19 cellular contexts compared by ENCODE assay signal in the genomic region with DNA sequence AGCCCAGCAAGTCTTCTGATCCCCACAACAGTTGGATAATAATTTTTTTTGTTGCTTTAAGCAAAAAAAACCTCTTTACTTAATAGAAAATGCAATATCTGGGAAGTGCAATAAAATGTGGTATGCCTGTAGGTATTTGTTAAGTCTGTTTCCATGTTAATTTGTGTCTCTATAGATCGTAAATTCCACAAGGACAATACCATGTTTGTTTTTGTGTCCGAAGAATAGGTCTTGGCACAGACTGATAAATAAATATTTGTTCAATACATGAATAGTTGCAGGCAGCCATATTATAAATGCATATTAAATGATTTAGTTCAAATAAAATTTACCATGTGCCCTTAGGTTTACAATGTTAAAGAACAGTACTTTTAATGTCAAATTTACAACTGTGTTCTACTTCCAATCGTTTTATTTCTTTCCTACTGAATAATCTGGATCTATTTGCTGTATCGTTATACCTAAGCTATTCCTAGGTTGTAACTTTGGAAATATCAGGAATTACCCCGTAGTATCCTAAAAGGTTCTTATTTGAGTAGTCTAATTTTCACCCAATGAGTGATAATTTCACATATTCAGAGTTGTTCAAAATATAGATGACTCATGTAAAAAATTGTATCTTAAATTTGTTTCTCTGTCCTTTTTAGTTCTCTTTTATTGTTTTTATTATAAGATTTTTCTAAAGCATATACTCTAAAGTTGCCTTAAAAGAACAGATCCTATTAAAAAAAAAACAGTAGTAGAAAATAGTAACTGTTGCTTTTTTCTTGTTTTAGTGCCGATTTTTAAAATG.
DNase-seq lines count a peak whose midpoint lies in the region; ATAC-seq, FAIRE-seq and TF ChIP-seq lines count a peak whose summit lies in the region.
"Had no signal": no experiment of that assay in that cellular context is flagged by ENCODE, and none has a peak within 500 bp of the region (broad histone marks: within the 10 kb centered on the region; RNA-seq: fewer than 3 reads in every experiment).

No MANE protein-coding gene starts in this region.

- no peak overlapping the region for H3K4me2 ChIP-seq in K562 (ENCODE audit: insufficient read depth, low read length)

- BruUV-seq in K562 (replicated peaks; lab: Mats Ljungman, UMichigan), result no TSS peak

- no peaks in the 10 kb centered on the region for H3K27me3 ChIP-seq in K562 (ENCODE audit: control insufficient read depth in 2 of 2, insufficient read depth in 2 of 2, low read length in 2 of 2)
- H3K27me3 ChIP-seq: Peyer's patch, SJCRH30 had no signal

- no peak for TF ChIP-seq RAD21 in K562 (CRISPR knock-in tag; conservative IDR thresholded peaks at IDR 0.05 in 1 of 2, IDR thresholded peaks at IDR 0.05 in 1 of 2)

- in situ Hi-C loops in K562 (cut with MboI), result no loop called here

- POLR2A ChIA-PET in K562 (lab: Yijun Ruan, JAX), result no interaction called here
- POLR2A ChIA-PET in HEK293T (lab: Yijun Ruan, JAX), result no interaction called here

- CTCF ChIA-PET in K562 (lab: Yijun Ruan, JAX; ENCODE audit: low intra/inter-chr PET ratio) (no interaction called here), HEK293T (lab: Yijun Ruan, JAX) (no interaction called here)

- H3K79me2 ChIP-seq in K562 (ENCODE audit: control insufficient read depth, insufficient read depth, low read length), result no peaks in the 10 kb centered on the region

- H3K9ac ChIP-seq in K562 (ENCODE audit: insufficient read depth in 1 of 2, low read depth in 2 of 2, low read length in 2 of 2), result no peak overlapping the region

- no peaks in the 10 kb centered on the region for H3K36me3 ChIP-seq in K562 (ENCODE audit: control insufficient read depth, insufficient read depth, low read length)

- no peaks in the 10 kb centered on the region for H3K9me1 ChIP-seq in K562 (ENCODE audit: control insufficient read depth, insufficient read depth, low read length)

- no peak for TF ChIP-seq EP300 in K562 (IDR thresholded peaks at IDR 0.05; ENCODE audit: low read length)

- WGBS in K562 (ENCODE audit: insufficient coverage, low coverage, missing lambda C conversion rate), result 68% methylated on average over 6 of the region's 6 CpGs

- H3K27ac ChIP-seq in 22Rv1 (peak overlapping the region; percentile 83), K562 (ENCODE audit: extremely low read depth, low read depth, low read length) (no peak overlapping the region)
- H3K27ac ChIP-seq: Peyer's patch, SJCRH30 had no signal

- peaks cover 8% of the 10 kb centered on the region in 2 experiments; a peak in 3 of 5 replicates for H3K4me1 ChIP-seq in K562 (replicated peaks in 1 of 2; ENCODE audit: control insufficient read depth in 2 of 2, insufficient read depth in 2 of 2, low read length in 2 of 2)
- H3K4me1 ChIP-seq: Peyer's patch, SJCRH30 had no signal

- no peak for TF ChIP-seq POLR2A in K562 (conservative IDR thresholded peaks at IDR 0.05)

- DNase-seq in HuH-7.5 (ENCODE audit: low spot score), result peak; percentile 8
- DNase-seq in K562 (ENCODE audit: extremely low read depth in 1 of 4, low spot score in 3 of 4), result no peak
- DNase-seq in activated effector memory CD4-positive, alpha-beta T cell treated with anti-CD3 and anti-CD28 coated beads, Interleukin-2, amount 50 U/mL, for 16 hours, result no peak
- DNase-seq in HEK293T (ENCODE audit: extremely low spot score), result no peak
- DNase-seq: AML-193; CD8-positive, alpha-beta memory T cell; DMS79 treated with DMSO at 0.1 percent for 48 hours; IMR-90; NCI-H1694; NCI-H2107; NCI-H446 treated with DMSO at 0.1 percent for 48 hours; NK-92 treated with Interleukin-12 subunit alpha and Interleukin-12 subunit beta, amount 100 ng/mL, for 24 hours; Peyer's patch; SJCRH30 had no signal

- no peak overlapping the region for H2AFZ ChIP-seq in K562 (ENCODE audit: low read depth, low read length)

- no peak overlapping the region for H3K4me3 ChIP-seq in K562
- H3K4me3 ChIP-seq: GM12878, Peyer's patch, SJCRH30 had no signal

- intact Hi-C loops in K562 (cut with micrococcal nuclease), result no loop called here

- TF ChIP-seq CTCF in 22Rv1 (IDR thresholded peaks at IDR 0.05) (no peak), K562 (IDR thresholded peaks at IDR 0.05 in 2 of 3, conservative IDR thresholded peaks at IDR 0.05 in 1 of 3; ENCODE audit: insufficient read depth in 2 of 3, low read depth in 1 of 3, low read length in 3 of 3) (no peak)

- H3K9me3 ChIP-seq in K562 (replicated peaks; ENCODE audit: control insufficient read depth, insufficient read depth, low read depth, low read length), result no peaks in the 10 kb centered on the region
- H3K9me3 ChIP-seq: SJCRH30 had no signal

- no peaks in the 10 kb centered on the region for H4K20me1 ChIP-seq in K562 (replicated peaks; ENCODE audit: control insufficient read depth, insufficient read depth, low read length)

- ATAC-seq in K562 (no peak), HG02981 (IDR thresholded peaks at IDR 0.05; ENCODE audit: unreplicated experiment) (no peak), HG03139 (IDR thresholded peaks at IDR 0.05; ENCODE audit: unreplicated experiment) (no peak)
- ATAC-seq: GM12878 had no signal

- FAIRE-seq in A204.1 (lab: Jason Lieb, UNC), result peak; percentile 72
- no peak for FAIRE-seq in K562 (lab: Jason Lieb, UNC)

TF ChIP-seq in K562, 482 proteins besides CTCF, POLR2A, EP300 and RAD21 (continues in another document):
- TF ChIP-seq, protein P1, sequence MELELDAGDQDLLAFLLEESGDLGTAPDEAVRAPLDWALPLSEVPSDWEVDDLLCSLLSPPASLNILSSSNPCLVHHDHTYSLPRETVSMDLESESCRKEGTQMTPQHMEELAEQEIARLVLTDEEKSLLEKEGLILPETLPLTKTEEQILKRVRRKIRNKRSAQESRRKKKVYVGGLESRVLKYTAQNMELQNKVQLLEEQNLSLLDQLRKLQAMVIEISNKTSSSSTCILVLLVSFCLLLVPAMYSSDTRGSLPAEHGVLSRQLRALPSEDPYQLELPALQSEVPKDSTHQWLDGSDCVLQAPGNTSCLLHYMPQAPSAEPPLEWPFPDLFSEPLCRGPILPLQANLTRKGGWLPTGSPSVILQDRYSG (tag; conservative IDR thresholded peaks at IDR 0.05; ENCODE audit: low read depth), result no peak
- TF ChIP-seq, protein P2, sequence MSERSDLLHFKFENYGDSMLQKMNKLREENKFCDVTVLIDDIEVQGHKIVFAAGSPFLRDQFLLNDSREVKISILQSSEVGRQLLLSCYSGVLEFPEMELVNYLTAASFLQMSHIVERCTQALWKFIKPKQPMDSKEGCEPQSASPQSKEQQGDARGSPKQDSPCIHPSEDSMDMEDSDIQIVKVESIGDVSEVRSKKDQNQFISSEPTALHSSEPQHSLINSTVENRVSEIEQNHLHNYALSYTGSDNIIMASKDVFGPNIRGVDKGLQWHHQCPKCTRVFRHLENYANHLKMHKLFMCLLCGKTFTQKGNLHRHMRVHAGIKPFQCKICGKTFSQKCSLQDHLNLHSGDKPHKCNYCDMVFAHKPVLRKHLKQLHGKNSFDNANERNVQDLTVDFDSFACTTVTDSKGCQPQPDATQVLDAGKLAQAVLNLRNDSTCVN (CRISPR knock-in tag; IDR thresholded peaks at IDR 0.05), result no peak
- TF ChIP-seq SMAD1 (IDR thresholded peaks at IDR 0.05; ENCODE audit: low read depth, low read length, partially characterized antibody), result no peak
- peak; percentile 50; the same call in 1 of the 2 replicates for TF ChIP-seq MAFG (tag; conservative IDR thresholded peaks at IDR 0.05)
- TF ChIP-seq IFI16 (CRISPR knock-in tag; IDR thresholded peaks at IDR 0.05), result no peak
- TF ChIP-seq ZNF316 (IDR thresholded peaks at IDR 0.05), result peak; percentile 83
- TF ChIP-seq C11orf30 (IDR thresholded peaks at IDR 0.05; ENCODE audit: low read depth), result peak; percentile 66
- TF ChIP-seq ZNF263 (CRISPR knock-in tag; IDR thresholded peaks at IDR 0.05; ENCODE audit: borderline replicate concordance), result no peak
- TF ChIP-seq ZKSCAN8 (CRISPR knock-in tag; IDR thresholded peaks at IDR 0.05), result no peak

TF ChIP-seq in HEK293T, 16 proteins besides CTCF, POLR2A, EP300 and RAD21:
- no peak for TF ChIP-seq SP1 (IDR thresholded peaks at IDR 0.05)
- TF ChIP-seq, protein P3, sequence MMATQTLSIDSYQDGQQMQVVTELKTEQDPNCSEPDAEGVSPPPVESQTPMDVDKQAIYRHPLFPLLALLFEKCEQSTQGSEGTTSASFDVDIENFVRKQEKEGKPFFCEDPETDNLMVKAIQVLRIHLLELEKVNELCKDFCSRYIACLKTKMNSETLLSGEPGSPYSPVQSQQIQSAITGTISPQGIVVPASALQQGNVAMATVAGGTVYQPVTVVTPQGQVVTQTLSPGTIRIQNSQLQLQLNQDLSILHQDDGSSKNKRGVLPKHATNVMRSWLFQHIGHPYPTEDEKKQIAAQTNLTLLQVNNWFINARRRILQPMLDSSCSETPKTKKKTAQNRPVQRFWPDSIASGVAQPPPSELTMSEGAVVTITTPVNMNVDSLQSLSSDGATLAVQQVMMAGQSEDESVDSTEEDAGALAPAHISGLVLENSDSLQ (IDR thresholded peaks at IDR 0.05), result no peak
- no peak for TF ChIP-seq TARDBP (IDR thresholded peaks at IDR 0.05)
- no peak for TF ChIP-seq L3MBTL2 (conservative IDR thresholded peaks at IDR 0.05)
- no peak for TF ChIP-seq CTBP1 (IDR thresholded peaks at IDR 0.05; ENCODE audit: borderline replicate concordance)
- TF ChIP-seq BHLHE40 (IDR thresholded peaks at IDR 0.05; ENCODE audit: borderline replicate concordance), result no peak
- TF ChIP-seq ZNF384 (IDR thresholded peaks at IDR 0.05), result no peak
- no peak for TF ChIP-seq SUZ12 (IDR thresholded peaks at IDR 0.05)
- no peak for TF ChIP-seq ARNT (IDR thresholded peaks at IDR 0.05)
- no peak for TF ChIP-seq LEF1 (IDR thresholded peaks at IDR 0.05; ENCODE audit: borderline replicate concordance)
